In the genomic region with DNA sequence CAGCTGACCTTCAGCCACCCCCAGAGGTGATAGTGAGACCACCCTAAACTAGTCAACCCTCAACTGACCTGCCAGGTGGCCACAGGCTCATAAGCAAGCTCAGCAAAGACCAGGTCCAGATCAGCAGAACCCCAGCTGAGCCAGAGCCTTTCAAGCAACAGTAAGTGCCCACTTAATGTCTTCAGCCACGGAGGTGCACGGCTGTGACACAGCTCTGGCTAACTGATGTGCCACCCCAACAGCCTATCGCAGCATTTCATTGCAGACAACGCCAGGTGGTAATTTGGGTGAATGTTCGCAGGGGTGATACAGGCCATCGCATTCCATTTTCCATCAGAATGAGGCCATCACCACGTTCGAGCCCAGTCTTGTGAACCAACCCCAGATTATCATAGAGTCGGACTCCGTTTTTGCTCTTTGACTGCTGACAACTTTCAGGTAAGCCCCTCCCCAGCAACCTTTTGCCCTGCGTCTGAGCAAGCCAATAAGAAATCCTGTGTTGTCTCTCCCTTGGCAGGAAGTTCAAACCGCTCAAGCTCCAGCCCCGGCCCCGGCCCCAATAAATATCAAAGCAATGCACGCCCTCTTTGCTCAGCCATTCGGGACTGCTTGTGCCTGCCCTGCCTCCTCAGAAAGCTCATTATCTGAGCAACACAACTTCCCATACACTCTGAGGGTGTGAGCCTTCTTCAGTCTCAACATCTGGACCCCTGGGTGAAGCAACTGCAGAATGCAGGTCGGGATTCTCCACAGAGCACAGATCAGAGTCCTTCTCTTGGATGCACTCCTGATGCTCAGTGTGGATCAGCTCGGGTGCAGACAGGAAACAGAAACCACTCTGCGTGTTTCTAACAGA, we compare ENCODE assay signal across 25 cellular contexts. TPM values are rescaled to one million over a fixed set of nuclear protein-coding genes. Genes with fewer than 3 reads are reported as not detected.
A peak's percentile ranks its signal among the peaks of the same experiment; 100 is the strongest.
DNase-seq lines count a peak whose midpoint lies in the region; ATAC-seq and TF ChIP-seq lines count a peak whose summit lies in the region.
"Had no signal": no experiment of that assay in that cellular context is flagged by ENCODE, and none has a peak within 500 bp of the region (broad histone marks: within the 10 kb centered on the region; RNA-seq: fewer than 3 reads in every experiment).

No MANE protein-coding gene starts in this region.

- no peaks in the 10 kb centered on the region for H3F3A ChIP-seq in PC-3 (ENCODE audit: low read length, unreplicated experiment)

- ATAC-seq in PC-3 = no peak
- no peak for ATAC-seq in WTC11
- no peak for ATAC-seq in activated CD4-positive, CD25-positive, alpha-beta regulatory T cell treated with anti-CD3 and anti-CD28 coated beads, Interleukin-2, amount 50 U/mL, for 24 hours
- ATAC-seq: stimulated activated naive CD8-positive, alpha-beta T cell treated with anti-CD3 and anti-CD28 coated beads, Interleukin-15, Interleukin-2, amounts not matched to agents 100 U/mL and 50 U/mL, for 24 hours had no signal

- H3K27ac Mint-ChIP-seq in WTC11 = no peak overlapping the region
- H3K27ac Mint-ChIP-seq: activated naive CD8-positive, alpha-beta T cell treated with anti-CD3 and anti-CD28 coated beads for 36 hours; memory B cell had no signal

- DNase-seq in activated CD8-positive, alpha-beta memory T cell treated with anti-CD3 and anti-CD28 coated beads, Interleukin-2, amount 50 U/mL, for 48 hours = peak; percentile 40
- DNase-seq in activated CD8-positive, alpha-beta memory T cell treated with anti-CD3 and anti-CD28 coated beads for 24 hours = no peak
- DNase-seq in coronary artery (ENCODE audit: low spot score) = peak; percentile 56
- DNase-seq in osteoblast (ENCODE audit: insufficient read length, low spot score, missing footprints) = no peak
- no peak for DNase-seq in PC-3
- no peak for DNase-seq in WTC11 (ENCODE audit: low spot score)
- no peak for DNase-seq in islet precursor cell
- DNase-seq: activated CD4-positive, alpha-beta T cell treated with anti-CD3 and anti-CD28 coated beads for 48 hours; activated naive CD8-positive, alpha-beta T cell treated with anti-CD3 and anti-CD28 coated beads for 36 hours; DMS79; Karpas-422; kidney glomerular epithelial cell; NCI-H1694 treated with DMSO at 0.1 percent for 48 hours; NCI-H2171; NCI-H524 treated with DMSO at 0.1 percent for 48 hours; stimulated activated CD4-positive, alpha-beta T cell treated with anti-CD3 and anti-CD28 coated beads, Interleukin-12 subunit alpha, Interleukin-12 subunit beta, amount 100 ng/mL, for 4 hours; stimulated activated CD4-positive, alpha-beta T cell treated with anti-CD3 and anti-CD28 coated beads, Interleukin-4, amount 100 ng/mL, for 24 hours; stimulated activated naive CD8-positive, alpha-beta T cell treated with anti-CD3 and anti-CD28 coated beads, Interleukin-15, Interleukin-2, amounts not matched to agents 100 U/mL and 50 U/mL, for 24 hours; thyroid gland had no signal

- intact Hi-C loops in PC-3 (cut with micrococcal nuclease) = no loop called here

- no peaks in the 10 kb centered on the region for H3K9me2 ChIP-seq in PC-3 (replicated peaks; ENCODE audit: low read length)

- no peaks in the 10 kb centered on the region for H3K4me1 ChIP-seq in osteoblast (ENCODE audit: insufficient read depth, low read length)
- H3K4me1 ChIP-seq in PC-3 (ENCODE audit: insufficient read depth, low read length) = peaks cover 7% of the 10 kb centered on the region
- H3K4me1 ChIP-seq: SJSA1, thyroid gland had no signal

- CTCF ChIA-PET in PC-3 (lab: Charles Lee) = no interaction called here
- CTCF ChIA-PET in WTC11 (lab: Charles Lee) = interaction anchor here (0.6 to 1.5 kb wide), 3 partner anchors 13 to 157 kb away, joined by 3 to 4 read pairs (median 3); no protein-coding TSS in a partner anchor

- H3K36me3 Mint-ChIP-seq in WTC11 = peaks cover 11% of the 10 kb centered on the region
- H3K36me3 Mint-ChIP-seq: activated naive CD8-positive, alpha-beta T cell treated with anti-CD3 and anti-CD28 coated beads for 36 hours had no signal

- H3K4me3 Mint-ChIP-seq in WTC11 = no peak overlapping the region
- H3K4me3 Mint-ChIP-seq: activated naive CD8-positive, alpha-beta T cell treated with anti-CD3 and anti-CD28 coated beads for 36 hours; memory B cell had no signal

- H3K9me3 ChIP-seq in osteoblast (ENCODE audit: low read depth, low read length) (no peaks in the 10 kb centered on the region), PC-3 (ENCODE audit: low read length) (peaks cover 10% of the 10 kb centered on the region; the same call in 1 of the 2 replicates)
- H3K9me3 ChIP-seq: thyroid gland had no signal

- TF ChIP-seq CTCF in coronary artery (IDR thresholded peaks at IDR 0.05) (no peak), osteoblast (IDR thresholded peaks at IDR 0.05; ENCODE audit: extremely low read depth, low read depth, low read length) (no peak), PC-3 (conservative IDR thresholded peaks at IDR 0.05; ENCODE audit: low read depth, low read length) (no peak), WTC11 (IDR thresholded peaks at IDR 0.05) (no peak)

- H4K20me1 ChIP-seq in osteoblast (ENCODE audit: insufficient read depth, low read length) (no peaks in the 10 kb centered on the region), PC-3 (ENCODE audit: low read length) (no peaks in the 10 kb centered on the region)

- peaks cover 32% of the 10 kb centered on the region for H3K9me3 Mint-ChIP-seq in WTC11

- peaks cover 49% of the 10 kb centered on the region for H3K27me3 ChIP-seq in osteoblast (ENCODE audit: insufficient read depth, low read length)
- no peaks in the 10 kb centered on the region for H3K27me3 ChIP-seq in PC-3 (ENCODE audit: low read length)
- H3K27me3 ChIP-seq: thyroid gland had no signal

- H3K4me2 ChIP-seq in osteoblast (ENCODE audit: insufficient read depth, low read length) (peak overlapping the region; percentile 38), PC-3 (ENCODE audit: low read length) (no peak overlapping the region)

- H3K36me3 ChIP-seq in osteoblast (ENCODE audit: insufficient read depth, low read length) = no peaks in the 10 kb centered on the region
- H3K36me3 ChIP-seq in PC-3 (ENCODE audit: low read depth, low read length) = no peaks in the 10 kb centered on the region
- H3K36me3 ChIP-seq: SJSA1, thyroid gland had no signal

- H3K27ac ChIP-seq in coronary artery = no peak overlapping the region
- no peak overlapping the region for H3K27ac ChIP-seq in osteoblast (ENCODE audit: low read depth, low read length)
- H3K27ac ChIP-seq in PC-3 (ENCODE audit: low read length) = no peak overlapping the region
- H3K27ac ChIP-seq: SJSA1, thyroid gland had no signal

- H2AFZ ChIP-seq in osteoblast (ENCODE audit: low read length) (no peak overlapping the region), PC-3 (ENCODE audit: low read length) (no peak overlapping the region)

- no peak overlapping the region for H3K9ac ChIP-seq in PC-3 (ENCODE audit: low read length)

- 0 out of 2 replicates have a peak, but pooled peaks cover 3% of the 10 kb centered on the region for H3K4me1 Mint-ChIP-seq in WTC11
- H3K4me1 Mint-ChIP-seq: activated naive CD8-positive, alpha-beta T cell treated with anti-CD3 and anti-CD28 coated beads for 36 hours had no signal

- no peaks in the 10 kb centered on the region for H3K79me2 ChIP-seq in osteoblast (ENCODE audit: insufficient read depth, low read length)
- H3K79me2 ChIP-seq in PC-3 (ENCODE audit: low read length) = no peaks in the 10 kb centered on the region

- BruUV-seq in PC-3 (replicated peaks; lab: Mats Ljungman, UMichigan) = no TSS peak

- H3K4me3 ChIP-seq in coronary artery (no peak overlapping the region), osteoblast (ENCODE audit: insufficient read depth, low read length) (no peak overlapping the region), PC-3 (ENCODE audit: low read length) (no peak overlapping the region)
- H3K4me3 ChIP-seq: dorsolateral prefrontal cortex, SJSA1, thyroid gland had no signal

- peaks cover 10% of the 10 kb centered on the region for H3K27me3 Mint-ChIP-seq in WTC11 (ENCODE audit: low read depth)

- POLR2A ChIA-PET in PC-3 (lab: Charles Lee; ENCODE audit: unreplicated experiment) (interaction anchor here (0.7 kb wide), 1 partner anchor 113 kb away, joined by 3 read pairs; no protein-coding TSS in a partner anchor), WTC11 (lab: Charles Lee) (no interaction called here)

TF ChIP-seq in WTC11, 78 proteins besides CTCF, POLR2A, EP300 and RAD21:
- no peak for TF ChIP-seq ZNF263 (CRISPR knock-in tag; IDR thresholded peaks at IDR 0.05; ENCODE audit: low read depth)

RNA-seq across cellular contexts. Expression of a gene that starts 44.4 kb away (rescaled TPM):
- total RNA-seq in osteoblast (1.8 and 3.3 TPM in 2 replicates), PC-3 (2014; rRNA removed) (57.1 and 59.3 TPM in 2 replicates), WTC11 (2021) (10.6 to 12.2 TPM (median 11.8 TPM) in 3 replicates)

RNA-seq across cellular contexts. Expression of a gene that starts 56.9 kb away (rescaled TPM):
- 13.6 and 15.9 TPM in 2 replicates for total RNA-seq in osteoblast
- 50.8 and 82.1 TPM in 2 replicates for total RNA-seq in PC-3 (2014; rRNA removed)
- 35.4 to 56.2 TPM (median 51.3 TPM) in 3 replicates for total RNA-seq in WTC11 (2021)

RNA-seq across cellular contexts. Expression of a gene that starts 59.0 kb away (rescaled TPM):
- total RNA-seq in osteoblast = under 0.01 TPM in 2 replicates
- 0.04 and 0.12 TPM in 2 replicates for total RNA-seq in PC-3 (2014; rRNA removed)
- total RNA-seq in WTC11 (2021) = 0.09 to 0.13 TPM in 2 of 3 replicates, not detected in the other
- total RNA-seq: A172, myocyte, SJSA1 had no signal

Comparison
In these comparisons a context has a peak if more than half of its experiments do, and no peak if none do; other contexts are left out.
1. DNase-seq: peak in activated CD8-positive, alpha-beta memory T cell treated with anti-CD3 and anti-CD28 coated beads, Interleukin-2, amount 50 U/mL, for 48 hours (single experiment) and coronary artery (single experiment); none in activated CD8-positive, alpha-beta memory T cell treated with anti-CD3 and anti-CD28 coated beads for 24 hours (single experiment), osteoblast (single experiment), PC-3 (single experiment), WTC11 (single experiment) and islet precursor cell (single experiment).